In genomic region chr12:111642681-111643427, GRCh38 we compare ENCODE assay signal across 16 cellular contexts. TPM values are rescaled to one million over a fixed set of nuclear protein-coding genes. Genes with fewer than 3 reads are reported as not detected.
DNase-seq lines count a peak whose midpoint lies in the region; ATAC-seq, FAIRE-seq and TF ChIP-seq lines count a peak whose summit lies in the region.
"Had no signal": no experiment of that assay in that cellular context is flagged by ENCODE, and none has a peak within 500 bp of the region (broad histone marks: within the 10 kb centered on the region; RNA-seq: fewer than 3 reads in every experiment).

No MANE protein-coding gene starts in this region.

- H3K27me3 Mint-ChIP-seq in CD8-positive, alpha-beta T cell (ENCODE audit: low read depth): no peaks in the 10 kb centered on the region
- H3K27me3 Mint-ChIP-seq: activated B cell treated with CpG ODN at 0.5 μM for 24 hours had no signal

- H3K4me1 Mint-ChIP-seq in CD8-positive, alpha-beta T cell (ENCODE audit: low read depth): no peaks in the 10 kb centered on the region
- H3K4me1 Mint-ChIP-seq: activated B cell treated with CpG ODN at 0.5 μM for 24 hours had no signal

- no peaks in the 10 kb centered on the region for H3K9me3 ChIP-seq in HepG2 (ENCODE audit: low read length)
- no peaks in the 10 kb centered on the region for H3K9me3 ChIP-seq in right lobe of liver
- H3K9me3 ChIP-seq in muscle layer of duodenum (ENCODE audit: control insufficient read depth in 1 of 2, low read length in 2 of 2): no peaks in the 10 kb centered on the region
- no peaks in the 10 kb centered on the region for H3K9me3 ChIP-seq in vagina
- H3K9me3 ChIP-seq in CD8-positive, alpha-beta T cell (ENCODE audit: low read length): no peaks in the 10 kb centered on the region
- H3K9me3 ChIP-seq: left lung, upper lobe of right lung had no signal

- in situ Hi-C loops in HepG2 (cut with HindIII; ENCODE audit: extremely low pct_ligation_motif_present, low pct_unique_long_range_greater_than_20kb): no loop called here

- peaks cover 67% of the 10 kb centered on the region for H3K36me3 Mint-ChIP-seq in CD8-positive, alpha-beta T cell
- H3K36me3 Mint-ChIP-seq: activated naive CD4-positive, alpha-beta T cell treated with anti-CD3 and anti-CD28 coated beads, Interleukin-2, amount 50 U/mL, for 72 hours had no signal

- no peak for FAIRE-seq in HepG2 (lab: Jason Lieb, UNC)

- H4K20me1 ChIP-seq in HepG2 (ENCODE audit: insufficient read depth, low read length): no peaks in the 10 kb centered on the region

- H3K9ac ChIP-seq in HepG2 (ENCODE audit: insufficient read depth, low read depth, low read length): no peak overlapping the region

- H3K79me2 ChIP-seq in HepG2 (ENCODE audit: insufficient read depth, low read length): no peaks in the 10 kb centered on the region

- DNase-seq in HepG2 (ENCODE audit: low spot score) (no peak), right lobe of liver (no peak), erythroblast (lab: John Stamatoyannopoulos, UW) (peak; percentile 19 to 35), vagina (ENCODE audit: extremely low spot score in 2 of 2) (no peak)
- DNase-seq in CD8-positive, alpha-beta T cell: no peak
- DNase-seq: activated B cell treated with CpG ODN at 0.5 μM for 24 hours, AML-193, DMS79 treated with DMSO at 0.1 percent for 48 hours, NCI-H1048, upper lobe of right lung had no signal

- 98% methylated on average over 4 of the region's 4 CpGs for WGBS in HepG2 (ENCODE audit: low lambda C conversion rate)
- WGBS in right lobe of liver (ENCODE audit: insufficient coverage, low coverage, low lambda C conversion rate, missing lambda C conversion rate): 84% methylated on average over 3 of the region's 4 CpGs

- no peak for TF ChIP-seq CTCF in HepG2 (CRISPR knock-in tag; IDR thresholded peaks at IDR 0.05)
- TF ChIP-seq CTCF in right lobe of liver (IDR thresholded peaks at IDR 0.05): peak in 1 of 4 donors; percentile 17
- TF ChIP-seq CTCF in vagina (IDR thresholded peaks at IDR 0.05): no peak
- no peak for TF ChIP-seq CTCF in CD8-positive, alpha-beta T cell (IDR thresholded peaks at IDR 0.05)

- H3K4me1 ChIP-seq in HepG2 (ENCODE audit: insufficient read depth, low read length) (no peaks in the 10 kb centered on the region), right lobe of liver (peaks cover 0 to 6% (median 0%) of the 10 kb centered on the region in 4 donors), muscle layer of duodenum (ENCODE audit: control insufficient read depth in 1 of 2, insufficient read depth in 2 of 2, low read length in 2 of 2) (peaks cover 0 to 10% of the 10 kb centered on the region in 2 donors), vagina (no peaks in the 10 kb centered on the region)
- no peaks in the 10 kb centered on the region for H3K4me1 ChIP-seq in CD8-positive, alpha-beta T cell (ENCODE audit: insufficient read depth, low read length)
- H3K4me1 ChIP-seq: left lung, upper lobe of right lung had no signal

- H3K4me3 Mint-ChIP-seq in CD8-positive, alpha-beta T cell: no peak overlapping the region
- H3K4me3 Mint-ChIP-seq: activated B cell treated with CpG ODN at 0.5 μM for 24 hours had no signal

- BruUV-seq in HepG2 (replicated peaks; lab: Mats Ljungman, UMichigan): TSS peak; percentile 43

- H3K4me3 ChIP-seq in HepG2 (replicated peaks in 1 of 3; ENCODE audit: insufficient read depth in 1 of 3, low read depth in 2 of 3, low read length in 3 of 3) (no peak overlapping the region), right lobe of liver (peak overlapping the region in 1 of 3 donors; percentile 17), muscle layer of duodenum (ENCODE audit: low read depth in 1 of 2, low read length in 2 of 2) (no peak overlapping the region), vagina (no peak overlapping the region)
- H3K4me3 ChIP-seq in CD8-positive, alpha-beta T cell (ENCODE audit: low read depth, low read length): no peak overlapping the region
- H3K4me3 ChIP-seq: left lung, upper lobe of right lung had no signal

- TF ChIP-seq POLR2A in HepG2 (IDR thresholded peaks at IDR 0.05; ENCODE audit: insufficient read depth in 1 of 2, low read depth in 2 of 2, low read length in 2 of 2): no peak
- TF ChIP-seq POLR2A in right lobe of liver (IDR thresholded peaks at IDR 0.05): no peak
- TF ChIP-seq POLR2A in erythroblast (IDR thresholded peaks at IDR 0.05; ENCODE audit: low read length): no peak
- no peak for TF ChIP-seq POLR2A in vagina (IDR thresholded peaks at IDR 0.05)

- no peak for TF ChIP-seq EP300 in HepG2 (IDR thresholded peaks at IDR 0.05; ENCODE audit: low read depth in 2 of 2, low read length in 2 of 2)
- TF ChIP-seq EP300 in HepG2 (CRISPR knock-in tag; IDR thresholded peaks at IDR 0.05; ENCODE audit: borderline replicate concordance): no peak

- CTCF ChIA-PET in HepG2 (lab: Yijun Ruan, JAX; ENCODE audit: low intra/inter-chr PET ratio, low total read pairs): no interaction called here
- CTCF ChIA-PET in CD8-positive, alpha-beta T cell (lab: Charles Lee): interaction anchor here (1.6 to 2.1 kb wide), 2 partner anchors 8 to 246 kb away, joined by 4 to 6 read pairs; no protein-coding TSS in a partner anchor

- H3K27ac ChIP-seq in HepG2 (ENCODE audit: extremely low read length, insufficient read depth, low read length): no peak overlapping the region
- H3K27ac ChIP-seq in right lobe of liver: peak overlapping the region in 1 of 3 donors; percentile 59
- peak overlapping the region; percentile 3 for H3K27ac ChIP-seq in muscle layer of duodenum (ENCODE audit: low read length)
- H3K27ac ChIP-seq in vagina: peak overlapping the region; percentile 22
- no peak overlapping the region for H3K27ac ChIP-seq in CD8-positive, alpha-beta T cell (ENCODE audit: low read depth, low read length)

- no peak overlapping the region for H3K27ac Mint-ChIP-seq in CD8-positive, alpha-beta T cell
- H3K27ac Mint-ChIP-seq: activated B cell treated with CpG ODN at 0.5 μM for 24 hours; activated naive CD4-positive, alpha-beta T cell treated with anti-CD3 and anti-CD28 coated beads, Interleukin-2, amount 50 U/mL, for 72 hours had no signal

- POLR2A ChIA-PET in HepG2 (lab: Yijun Ruan, JAX): no interaction called here
- POLR2A ChIA-PET in CD8-positive, alpha-beta T cell (lab: Charles Lee): no interaction called here

- H3K36me3 ChIP-seq in HepG2 (replicated peaks in 1 of 2; ENCODE audit: control insufficient read depth in 1 of 2, insufficient read depth in 2 of 2, low read length in 2 of 2) (peaks cover 7 to 45% of the 10 kb centered on the region in 2 experiments; a peak in 4 of 5 replicates), right lobe of liver (peaks cover 0 to 30% (median 10%) of the 10 kb centered on the region in 4 donors), muscle layer of duodenum (ENCODE audit: control insufficient read depth in 1 of 2, insufficient read depth in 2 of 2, low read length in 2 of 2) (peaks cover 45 to 51% of the 10 kb centered on the region in 2 donors), vagina (peaks cover 2 to 24% of the 10 kb centered on the region in 2 donors)
- H3K36me3 ChIP-seq in CD8-positive, alpha-beta T cell (ENCODE audit: insufficient read depth, low read length): peaks cover 30% of the 10 kb centered on the region

- H3K27me3 ChIP-seq in HepG2 (ENCODE audit: control insufficient read depth in 1 of 2, insufficient read depth in 2 of 2, low read length in 2 of 2): no peaks in the 10 kb centered on the region
- no peaks in the 10 kb centered on the region for H3K27me3 ChIP-seq in right lobe of liver
- no peaks in the 10 kb centered on the region for H3K27me3 ChIP-seq in muscle layer of duodenum (ENCODE audit: low read depth, low read length)
- no peaks in the 10 kb centered on the region for H3K27me3 ChIP-seq in vagina
- no peaks in the 10 kb centered on the region for H3K27me3 ChIP-seq in CD8-positive, alpha-beta T cell (ENCODE audit: insufficient read depth, low read length)
- H3K27me3 ChIP-seq: left lung, upper lobe of right lung had no signal

- no peak overlapping the region for H3K4me2 ChIP-seq in HepG2 (ENCODE audit: low read depth, low read length)

- TF ChIP-seq RAD21 in HepG2 (CRISPR knock-in tag; IDR thresholded peaks at IDR 0.05): no peak

- intact Hi-C loops in HepG2 (cut with micrococcal nuclease; ENCODE audit: unreplicated experiment): no loop called here
- intact Hi-C loops in right lobe of liver (cut with DNase I): no loop called here
- intact Hi-C loops in vagina (cut with DNase I): no loop called here
- intact Hi-C loops in CD8-positive, alpha-beta T cell (cut with DNase I, micrococcal nuclease): no loop called here

- ATAC-seq in HepG2: no peak
- ATAC-seq in right lobe of liver: no peak
- no peak for ATAC-seq in CD8-positive, alpha-beta T cell
- no peak for ATAC-seq in GM19463 (IDR thresholded peaks at IDR 0.05; ENCODE audit: unreplicated experiment)
- no peak for ATAC-seq in GM21786 (IDR thresholded peaks at IDR 0.05; ENCODE audit: unreplicated experiment)
- ATAC-seq: activated naive CD4-positive, alpha-beta T cell treated with anti-CD3 and anti-CD28 coated beads, Interleukin-2, amount 50 U/mL, for 72 hours; SK-N-SH treated with all-trans-retinoic acid at 6 μM for 48 hours had no signal

- H2AFZ ChIP-seq in HepG2 (ENCODE audit: low read length): no peak overlapping the region

- H3K9me3 Mint-ChIP-seq in CD8-positive, alpha-beta T cell: no peaks in the 10 kb centered on the region
- H3K9me3 Mint-ChIP-seq: activated B cell treated with CpG ODN at 0.5 μM for 24 hours; activated naive CD4-positive, alpha-beta T cell treated with anti-CD3 and anti-CD28 coated beads, Interleukin-2, amount 50 U/mL, for 72 hours had no signal

RNA-seq across cellular contexts. Expression of gene BRAP, which starts 42.9 kb away (rescaled TPM):
- total RNA-seq in HepG2 (2016; rRNA removed; fragmentation: Illumina TruSeq; extraction: Trizol) (15.4 and 18.3 TPM in 2 replicates), right lobe of liver (1 to 10 TPM; 5.3 to 8.1 (median 7.5) TPM), vagina (14.0 TPM)
- total RNA-seq in HepG2 (2016; cell fraction: cytosol; rRNA removed; fragmentation: Illumina TruSeq; extraction: Trizol; ENCODE audit: low read depth): 9.1 and 9.3 TPM in 2 replicates
- 15.3 and 17.4 TPM in 2 replicates for total RNA-seq in HepG2 (2016; cell fraction: insoluble cytoplasmic fraction; rRNA removed; fragmentation: Illumina TruSeq; extraction: Trizol)
- total RNA-seq in HepG2 (2016; cell fraction: membrane; rRNA removed; fragmentation: Illumina TruSeq; extraction: Trizol): 11.0 and 11.6 TPM in 2 replicates
- total RNA-seq in HepG2 (2016; cell fraction: nucleus; rRNA removed; fragmentation: Illumina TruSeq; extraction: Trizol): 7.4 and 9.6 TPM in 2 replicates
- polyA plus RNA-seq in HepG2 (2011; rRNA removed): 8.1 TPM in 2 replicates
- 7.1 and 9.2 TPM in 2 replicates for polyA plus RNA-seq in HepG2 (2011; cell fraction: cytosol; rRNA removed)
- 3.7 and 5.1 TPM in 2 replicates for polyA plus RNA-seq in HepG2 (2011; cell fraction: nucleus; rRNA removed)
- 7.4 and 7.7 TPM in 2 replicates for polyA plus RNA-seq in HepG2 (2012)
- 4.6 and 4.9 TPM in 2 replicates for polyA plus RNA-seq in HepG2 (2016; cell fraction: cytosol; fragmentation: Illumina TruSeq; extraction: Trizol; ENCODE audit: low read depth)
- polyA plus RNA-seq in HepG2 (2016; cell fraction: insoluble cytoplasmic fraction; fragmentation: Illumina TruSeq; extraction: Trizol; ENCODE audit: low read depth): 16.9 and 18.1 TPM in 2 replicates
- polyA plus RNA-seq in HepG2 (2016; cell fraction: membrane; fragmentation: Illumina TruSeq; extraction: Trizol; ENCODE audit: low read depth): 6.8 and 7.2 TPM in 2 replicates
- 12.3 and 12.5 TPM in 2 replicates for polyA plus RNA-seq in HepG2 (2016; cell fraction: nucleus; fragmentation: Illumina TruSeq; extraction: Trizol; ENCODE audit: insufficient read depth, low read depth)
- polyA minus RNA-seq in HepG2 (2011; rRNA and poly(A)+ RNA removed; ENCODE audit: low replicate concordance): 11.3 and 27.4 TPM in 2 replicates
- polyA minus RNA-seq in HepG2 (2011; cell fraction: cytosol; rRNA and poly(A)+ RNA removed): 8.6 and 10.2 TPM in 2 replicates
- 11.1 and 13.4 TPM in 2 replicates for polyA minus RNA-seq in HepG2 (2011; cell fraction: nucleus; rRNA and poly(A)+ RNA removed)
- total RNA-seq in CD8-positive, alpha-beta T cell: 10 to 100 TPM; 29.3 to 30.4 TPM

RNA-seq across cellular contexts. Expression of gene ACAD10, which starts 43.0 kb away (rescaled TPM):
- total RNA-seq in HepG2 (2016; rRNA removed; fragmentation: Illumina TruSeq; extraction: Trizol) (4.7 and 15.2 TPM in 2 replicates), right lobe of liver (10 to 100 TPM; 24.7 to 41.7 (median 26.8) TPM), vagina (26.5 TPM)
- total RNA-seq in HepG2 (2016; cell fraction: cytosol; rRNA removed; fragmentation: Illumina TruSeq; extraction: Trizol; ENCODE audit: low read depth): 6.6 and 7.1 TPM in 2 replicates
- total RNA-seq in HepG2 (2016; cell fraction: insoluble cytoplasmic fraction; rRNA removed; fragmentation: Illumina TruSeq; extraction: Trizol): 4.6 and 15.0 TPM in 2 replicates
- total RNA-seq in HepG2 (2016; cell fraction: membrane; rRNA removed; fragmentation: Illumina TruSeq; extraction: Trizol): 4.4 and 7.0 TPM in 2 replicates
- 21.7 and 22.3 TPM in 2 replicates for total RNA-seq in HepG2 (2016; cell fraction: nucleus; rRNA removed; fragmentation: Illumina TruSeq; extraction: Trizol)
- 16.3 and 20.5 TPM in 2 replicates for polyA plus RNA-seq in HepG2 (2011; rRNA removed)
- 5.7 and 7.8 TPM in 2 replicates for polyA plus RNA-seq in HepG2 (2011; cell fraction: cytosol; rRNA removed)
- 121 and 145 TPM in 2 replicates for polyA plus RNA-seq in HepG2 (2011; cell fraction: nucleus; rRNA removed)
- 15.1 and 17.6 TPM in 2 replicates for polyA plus RNA-seq in HepG2 (2012)
- 0.63 and 0.75 TPM in 2 replicates for polyA plus RNA-seq in HepG2 (2016; cell fraction: cytosol; fragmentation: Illumina TruSeq; extraction: Trizol; ENCODE audit: low read depth)
- polyA plus RNA-seq in HepG2 (2016; cell fraction: insoluble cytoplasmic fraction; fragmentation: Illumina TruSeq; extraction: Trizol; ENCODE audit: low read depth): 2.6 and 3.0 TPM in 2 replicates
- 1.0 and 1.6 TPM in 2 replicates for polyA plus RNA-seq in HepG2 (2016; cell fraction: membrane; fragmentation: Illumina TruSeq; extraction: Trizol; ENCODE audit: low read depth)
- 32.8 and 40.3 TPM in 2 replicates for polyA plus RNA-seq in HepG2 (2016; cell fraction: nucleus; fragmentation: Illumina TruSeq; extraction: Trizol; ENCODE audit: insufficient read depth, low read depth)
- 35.4 and 39.1 TPM in 2 replicates for polyA minus RNA-seq in HepG2 (2011; rRNA and poly(A)+ RNA removed; ENCODE audit: low replicate concordance)
- 11.3 and 12.3 TPM in 2 replicates for polyA minus RNA-seq in HepG2 (2011; cell fraction: cytosol; rRNA and poly(A)+ RNA removed)
- 49.6 and 61.3 TPM in 2 replicates for polyA minus RNA-seq in HepG2 (2011; cell fraction: nucleus; rRNA and poly(A)+ RNA removed)
- 10 to 100 TPM; 12.3 to 13.6 TPM for total RNA-seq in CD8-positive, alpha-beta T cell

RNA-seq across cellular contexts. Expression of gene ATXN2, which starts 43.7 kb away (rescaled TPM):
- total RNA-seq in HepG2 (2016; rRNA removed; fragmentation: Illumina TruSeq; extraction: Trizol): 15.7 and 18.1 TPM in 2 replicates
- total RNA-seq in HepG2 (2016; cell fraction: cytosol; rRNA removed; fragmentation: Illumina TruSeq; extraction: Trizol; ENCODE audit: low read depth): 52.9 and 59.4 TPM in 2 replicates
- total RNA-seq in HepG2 (2016; cell fraction: insoluble cytoplasmic fraction; rRNA removed; fragmentation: Illumina TruSeq; extraction: Trizol): 14.3 and 18.9 TPM in 2 replicates
- total RNA-seq in HepG2 (2016; cell fraction: membrane; rRNA removed; fragmentation: Illumina TruSeq; extraction: Trizol): 31.8 and 40.2 TPM in 2 replicates
- total RNA-seq in HepG2 (2016; cell fraction: nucleus; rRNA removed; fragmentation: Illumina TruSeq; extraction: Trizol): 36.9 and 41.3 TPM in 2 replicates
- polyA plus RNA-seq in HepG2 (2011; rRNA removed): 27.1 and 28.9 TPM in 2 replicates
- 13.7 and 15.2 TPM in 2 replicates for polyA plus RNA-seq in HepG2 (2011; cell fraction: cytosol; rRNA removed)
- 83.1 and 89.3 TPM in 2 replicates for polyA plus RNA-seq in HepG2 (2011; cell fraction: nucleus; rRNA removed)
- 26.4 and 34.5 TPM in 2 replicates for polyA plus RNA-seq in HepG2 (2012)
- 2.8 and 2.9 TPM in 2 replicates for polyA plus RNA-seq in HepG2 (2016; cell fraction: cytosol; fragmentation: Illumina TruSeq; extraction: Trizol; ENCODE audit: low read depth)
- polyA plus RNA-seq in HepG2 (2016; cell fraction: insoluble cytoplasmic fraction; fragmentation: Illumina TruSeq; extraction: Trizol; ENCODE audit: low read depth): 22.6 and 32.0 TPM in 2 replicates
- 7.3 TPM in 2 replicates for polyA plus RNA-seq in HepG2 (2016; cell fraction: membrane; fragmentation: Illumina TruSeq; extraction: Trizol; ENCODE audit: low read depth)
- polyA plus RNA-seq in HepG2 (2016; cell fraction: nucleus; fragmentation: Illumina TruSeq; extraction: Trizol; ENCODE audit: insufficient read depth, low read depth): 60.3 and 69.0 TPM in 2 replicates
- polyA minus RNA-seq in HepG2 (2011; rRNA and poly(A)+ RNA removed; ENCODE audit: low replicate concordance): 63.2 and 98.9 TPM in 2 replicates
- 24.4 and 27.3 TPM in 2 replicates for polyA minus RNA-seq in HepG2 (2011; cell fraction: cytosol; rRNA and poly(A)+ RNA removed)
- polyA minus RNA-seq in HepG2 (2011; cell fraction: nucleus; rRNA and poly(A)+ RNA removed): 101 and 113 TPM in 2 replicates
- 10 to 100 TPM; 19.1 to 39.5 (median 27.6) TPM for total RNA-seq in right lobe of liver
- total RNA-seq in vagina: 70.2 TPM
- 10 to 100 TPM; 16.2 to 16.8 TPM for total RNA-seq in CD8-positive, alpha-beta T cell

Comparison
In these comparisons a context has a peak if more than half of its experiments do, and no peak if none do; other contexts are left out.
1. DNase-seq: peak in erythroblast (2 of 2); none in HepG2 (single experiment), right lobe of liver (0 of 3), vagina (0 of 2) and CD8-positive, alpha-beta T cell (0 of 7).
2. H3K27ac ChIP-seq: peak in muscle layer of duodenum (single experiment) and vagina (single experiment); none in HepG2 (single experiment) and CD8-positive, alpha-beta T cell (single experiment).